In the genomic region with DNA sequence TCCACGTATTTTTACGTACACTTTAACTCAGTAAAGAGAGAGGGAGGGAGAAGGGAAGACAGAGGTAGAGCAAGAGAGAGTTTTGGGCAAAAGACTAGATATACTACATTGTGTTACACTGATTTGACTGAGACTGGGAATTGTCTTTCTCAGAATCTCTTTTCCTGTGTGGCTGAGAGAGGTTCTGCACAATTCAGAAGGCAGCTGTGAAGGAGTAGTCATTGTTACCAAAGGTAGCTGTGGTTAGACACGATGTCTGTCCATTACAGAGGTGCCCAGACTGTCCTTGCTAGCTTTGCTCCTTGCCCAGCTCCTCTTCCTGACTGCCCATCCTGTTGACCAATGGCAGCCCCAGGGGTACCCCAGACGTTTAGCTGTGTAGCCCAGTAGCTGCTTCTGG, we compare ENCODE assay signal across 19 cellular contexts.
DNase-seq lines count a peak whose midpoint lies in the region; ATAC-seq and TF ChIP-seq lines count a peak whose summit lies in the region.
"Had no signal": no experiment of that assay in that cellular context is flagged by ENCODE, and none has a peak within 500 bp of the region (broad histone marks: within the 10 kb centered on the region; RNA-seq: fewer than 3 reads in every experiment).

No MANE protein-coding gene starts in this region.

- no peak overlapping the region for H3K27ac Mint-ChIP-seq in activated CD4-positive, alpha-beta T cell treated with anti-CD3 and anti-CD28 coated beads for 36 hours
- H3K27ac Mint-ChIP-seq in glutamatergic neuron (ENCODE audit: unreplicated experiment) = peak overlapping the region; percentile 60

- peaks cover 14% of the 10 kb centered on the region for H3K9me3 Mint-ChIP-seq in activated CD4-positive, alpha-beta T cell treated with anti-CD3 and anti-CD28 coated beads for 36 hours (ENCODE audit: low read depth)
- peaks cover 7% of the 10 kb centered on the region for H3K9me3 Mint-ChIP-seq in glutamatergic neuron (ENCODE audit: unreplicated experiment)

- POLR2A ChIA-PET in activated CD4-positive, alpha-beta T cell treated with anti-CD3 and anti-CD28 coated beads for 36 hours (lab: Charles Lee) = no interaction called here

- H3K36me3 Mint-ChIP-seq in activated CD4-positive, alpha-beta T cell treated with anti-CD3 and anti-CD28 coated beads for 36 hours (ENCODE audit: low read depth) = peaks cover 12% of the 10 kb centered on the region
- H3K36me3 Mint-ChIP-seq in glutamatergic neuron (ENCODE audit: unreplicated experiment) = peaks cover 12% of the 10 kb centered on the region
- H3K36me3 Mint-ChIP-seq: CD14-positive monocyte had no signal

- H3K4me1 Mint-ChIP-seq in activated CD4-positive, alpha-beta T cell treated with anti-CD3 and anti-CD28 coated beads for 36 hours = peaks cover 23% of the 10 kb centered on the region
- H3K4me1 Mint-ChIP-seq in glutamatergic neuron (ENCODE audit: low read depth, unreplicated experiment) = peaks cover 35% of the 10 kb centered on the region
- H3K4me1 Mint-ChIP-seq: CD14-positive monocyte had no signal

- H3K27me3 Mint-ChIP-seq in activated CD4-positive, alpha-beta T cell treated with anti-CD3 and anti-CD28 coated beads for 36 hours = no peaks in the 10 kb centered on the region
- no peaks in the 10 kb centered on the region for H3K27me3 Mint-ChIP-seq in glutamatergic neuron (ENCODE audit: unreplicated experiment)

- DNase-seq in activated CD4-positive, alpha-beta T cell treated with anti-CD3 and anti-CD28 coated beads for 36 hours = no peak
- no peak for DNase-seq in activated CD4-positive, alpha-beta T cell treated with anti-CD3 and anti-CD28 coated beads, Interleukin-2, amount 50 U/mL, for 48 hours
- DNase-seq in NCI-H69 (lab: John Stamatoyannopoulos, UW) (peak; percentile 15), glutamatergic neuron (no peak), amniotic stem cell (lab: John Stamatoyannopoulos, UW) (no peak), SK-N-DZ (ENCODE audit: low spot score) (no peak)
- DNase-seq: AML-193, DMS 273 treated with DMSO at 0.1 percent for 48 hours, HCEC 1CT, KBM-7, NCI-H1105 treated with DMSO at 0.1 percent for 48 hours, NCI-H187, NCI-H2227 treated with DMSO at 0.1 percent for 48 hours, NCI-H510A treated with DMSO at 0.1 percent for 48 hours, NCI-H82 had no signal

- H3K27ac ChIP-seq in C4-2B = peak overlapping the region; percentile 51; the same call in 1 of the 2 replicates
- H3K27ac ChIP-seq: 22Rv1 had no signal

- no peak for TF ChIP-seq CTCF in C4-2B (conservative IDR thresholded peaks at IDR 0.05)
- no peak for TF ChIP-seq CTCF in glutamatergic neuron (IDR thresholded peaks at IDR 0.05; ENCODE audit: partially characterized antibody, unreplicated experiment)

- CTCF ChIA-PET in activated CD4-positive, alpha-beta T cell treated with anti-CD3 and anti-CD28 coated beads for 36 hours (lab: Charles Lee) = interaction anchor here (0.6 to 1.6 kb wide), 5 partner anchors 10 to 163 kb away, joined by 3 to 5 read pairs (median 4); no protein-coding TSS in a partner anchor

- H3K4me3 Mint-ChIP-seq in activated CD4-positive, alpha-beta T cell treated with anti-CD3 and anti-CD28 coated beads for 36 hours = no peak overlapping the region
- H3K4me3 Mint-ChIP-seq in glutamatergic neuron (ENCODE audit: unreplicated experiment) = no peak overlapping the region
- H3K4me3 Mint-ChIP-seq: CD14-positive monocyte had no signal

- ATAC-seq in activated CD4-positive, alpha-beta T cell treated with anti-CD3 and anti-CD28 coated beads for 36 hours = peak; percentile 55
- no peak for ATAC-seq in GM19452 (IDR thresholded peaks at IDR 0.05; ENCODE audit: unreplicated experiment)

- intact Hi-C loops in activated CD4-positive, alpha-beta T cell treated with anti-CD3 and anti-CD28 coated beads for 36 hours (cut with DNase I, micrococcal nuclease) = no loop called here
